1 cellular context compared by ENCODE assay signal in genomic region chr7:129923709-129924108, GRCh38.
TF ChIP-seq lines count a peak whose summit lies in the region.

No MANE protein-coding gene starts in this region.

TF ChIP-seq in GM12878, 131 proteins besides CTCF, POLR2A, EP300 and RAD21 (continued from another document):
- TF ChIP-seq ZBTB40 (IDR thresholded peaks at IDR 0.05; ENCODE audit: borderline replicate concordance) (no peak), POLR2AphosphoS5 (IDR thresholded peaks at IDR 0.05; ENCODE audit: low read length) (no peak), ETV6 (conservative IDR thresholded peaks at IDR 0.05 in 1 of 2, IDR thresholded peaks at IDR 0.05 in 1 of 2; ENCODE audit: borderline replicate concordance in 1 of 2, low read depth in 1 of 2) (no peak), ZNF622 (IDR thresholded peaks at IDR 0.05) (no peak), TBL1XR1 (IDR thresholded peaks at IDR 0.05; ENCODE audit: low read depth, low read length) (no peak), IRF4 (IDR thresholded peaks at IDR 0.05; ENCODE audit: low read depth, low read length) (peak; percentile 67; the same call in 1 of the 2 replicates), SUZ12 (IDR thresholded peaks at IDR 0.05; ENCODE audit: unreplicated experiment) (no peak), BMI1 (IDR thresholded peaks at IDR 0.05; ENCODE audit: borderline replicate concordance) (no peak), IKZF2 (IDR thresholded peaks at IDR 0.05) (peak in 1 of 2 experiments; percentile 38; a peak in 1 of 4 replicates), NR2F1 (conservative IDR thresholded peaks at IDR 0.05) (no peak), RCOR1 (conservative IDR thresholded peaks at IDR 0.05; ENCODE audit: low read depth, low read length) (no peak), MAX (IDR thresholded peaks at IDR 0.05; ENCODE audit: low read depth, low read length) (no peak), SIX5 (IDR thresholded peaks at IDR 0.05; ENCODE audit: low read depth, low read length, severe bottlenecking) (no peak), MEF2B (IDR thresholded peaks at IDR 0.05; ENCODE audit: partially characterized antibody, poor library complexity, severe bottlenecking) (no peak), RUNX3 (IDR thresholded peaks at IDR 0.05; ENCODE audit: low read length) (0 out of 2 replicates have a peak, but pooled peaks have one; percentile 24), MXI1 (IDR thresholded peaks at IDR 0.05; ENCODE audit: low read depth, low read length) (no peak), RAD51 (IDR thresholded peaks at IDR 0.05) (no peak), SRF (IDR thresholded peaks at IDR 0.05; ENCODE audit: low read depth in 2 of 2, low read length in 2 of 2) (no peak), POLR2AphosphoS2 (IDR thresholded peaks at IDR 0.05; ENCODE audit: low read depth, low read length) (no peak), MEF2A (IDR thresholded peaks at IDR 0.05; ENCODE audit: insufficient read depth, low read depth, low read length) (no peak), JUND (IDR thresholded peaks at IDR 0.05; ENCODE audit: low read depth, low read length) (no peak), ZNF384 (IDR thresholded peaks at IDR 0.05; ENCODE audit: borderline replicate concordance, low read depth, low read length) (no peak), EED (IDR thresholded peaks at IDR 0.05; ENCODE audit: low read depth) (0 out of 2 replicates have a peak, but pooled peaks have one; percentile 22), TCF12 (IDR thresholded peaks at IDR 0.05; ENCODE audit: low read depth, low read length) (no peak), PML (IDR thresholded peaks at IDR 0.05; ENCODE audit: low read length) (no peak), RFX5 (IDR thresholded peaks at IDR 0.05; ENCODE audit: low read depth, low read length) (no peak), PRDM15 (CRISPR knock-in tag; IDR thresholded peaks at IDR 0.05) (no peak), IKZF1 (conservative IDR thresholded peaks at IDR 0.05) (no peak), WRNIP1 (IDR thresholded peaks at IDR 0.05; ENCODE audit: borderline replicate concordance, low read depth, low read length) (no peak), CBFB (IDR thresholded peaks at IDR 0.05; ENCODE audit: low read depth) (no peak), YBX1 (IDR thresholded peaks at IDR 0.05) (no peak), JUNB (IDR thresholded peaks at IDR 0.05) (peak; percentile 62), NFIC (IDR thresholded peaks at IDR 0.05; ENCODE audit: low read depth, low read length) (peak; percentile 40; the same call in 1 of the 2 replicates), HSF1 (IDR thresholded peaks at IDR 0.05; ENCODE audit: low read depth, low read length) (no peak)
TF ChIP-seq in GM12878: peak in this region for 6.
